In genomic region chr10:6299743-6300105, GRCh38 we compare ENCODE assay signal across 1 cellular context.
TF ChIP-seq lines count a peak whose summit lies in the region.

No MANE protein-coding gene starts in this region.

TF ChIP-seq in A549, 52 proteins besides CTCF, POLR2A, EP300 and RAD21 (continued from another document):
- no peak for TF ChIP-seq EHMT2 (IDR thresholded peaks at IDR 0.05; ENCODE audit: low read depth)
